Comparison of ENCODE assay signal across 9 cellular contexts in the genomic region with DNA sequence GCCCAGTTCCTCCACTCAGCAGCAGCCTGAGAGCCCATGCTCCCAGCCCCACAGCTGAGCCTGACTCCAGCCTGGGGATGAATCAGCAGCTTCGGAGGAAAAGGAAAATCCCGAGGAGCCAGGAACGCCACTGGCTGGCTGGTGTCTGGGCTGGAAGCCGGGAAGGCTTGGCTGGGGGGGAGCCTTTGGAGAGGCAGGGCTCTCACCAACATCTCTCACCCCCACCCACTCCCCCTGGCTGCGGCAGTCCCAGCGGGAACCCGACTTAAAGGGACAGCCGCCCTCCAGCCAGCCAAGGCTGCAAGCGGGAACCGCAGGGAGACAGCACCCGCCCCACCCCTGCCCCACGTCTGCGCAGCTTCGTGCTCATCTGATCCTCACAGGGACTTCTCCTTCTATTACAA. TPM values are rescaled to one million over a fixed set of nuclear protein-coding genes. Genes with fewer than 3 reads are reported as not detected.
DNase-seq lines count a peak whose midpoint lies in the region; ATAC-seq and TF ChIP-seq lines count a peak whose summit lies in the region.
"Had no signal": no experiment of that assay in that cellular context is flagged by ENCODE, and none has a peak within 500 bp of the region (broad histone marks: within the 10 kb centered on the region; RNA-seq: fewer than 3 reads in every experiment).

No MANE protein-coding gene starts in this region.

- H3K9me3 Mint-ChIP-seq in endodermal cell, result no peaks in the 10 kb centered on the region

- H3K27ac ChIP-seq in endodermal cell (ENCODE audit: low read depth, low read length) (no peak overlapping the region), uterus (peak overlapping the region; percentile 66 to 72), Karpas-422 (ENCODE audit: low read length) (no peak overlapping the region)

- ATAC-seq in GM21360 (IDR thresholded peaks at IDR 0.05; ENCODE audit: unreplicated experiment), result no peak

- H4K20me1 ChIP-seq in Karpas-422 (ENCODE audit: insufficient read depth, low read depth, low read length), result peaks cover 8% of the 10 kb centered on the region; the same call in 1 of the 2 replicates

- 0 to 22% methylated on average over 2 to 12 of the region's 14 CpGs for WGBS in endodermal cell (ENCODE audit: insufficient coverage in 1 of 2, insufficient read length in 1 of 2), 2 experiments

- H3K79me2 ChIP-seq in Karpas-422 (ENCODE audit: low read length), result peaks cover 24% of the 10 kb centered on the region

- peak; percentile 41 for DNase-seq in NCI-H2227 (lab: John Stamatoyannopoulos, UW; ENCODE audit: unreplicated experiment)
- DNase-seq in NCI-H2227 treated with DMSO at 0.1 percent for 48 hours (lab: John Stamatoyannopoulos, UW), result no peak
- peak; percentile 87 for DNase-seq in endodermal cell
- DNase-seq in medulla oblongata (ENCODE audit: extremely low spot score), result peak; percentile 95
- peak; percentile 73 to 77 for DNase-seq in uterus
- DNase-seq in activated CD8-positive, alpha-beta memory T cell treated with anti-CD3 and anti-CD28 coated beads, Interleukin-2, amount 50 U/mL, for 48 hours, result no peak
- no peak for DNase-seq in Karpas-422

- H2AFZ ChIP-seq in Karpas-422 (ENCODE audit: low read length), result no peak overlapping the region

- H3K4me3 ChIP-seq in endodermal cell (ENCODE audit: low read length) (peak overlapping the region; percentile 53), uterus (peak overlapping the region; percentile 32 to 39), Karpas-422 (ENCODE audit: low read length) (no peak overlapping the region)

- H3K36me3 Mint-ChIP-seq in endodermal cell (ENCODE audit: low read depth), result peaks cover 1% of the 10 kb centered on the region

- H3K4me1 ChIP-seq in endodermal cell (ENCODE audit: control insufficient read depth, insufficient read depth, low read length) (peaks cover 9% of the 10 kb centered on the region), uterus (peaks cover 0 to 9% of the 10 kb centered on the region in 2 donors), Karpas-422 (ENCODE audit: low read length) (peaks cover 16% of the 10 kb centered on the region)

- H3K4me1 Mint-ChIP-seq in endodermal cell, result peaks cover 14% of the 10 kb centered on the region

- intact Hi-C loops in uterus (cut with DNase I; ENCODE audit: low total_unique reads), result no loop called here

- H3K36me3 ChIP-seq in endodermal cell (ENCODE audit: control insufficient read depth, insufficient read depth, low read length), result no peaks in the 10 kb centered on the region
- no peaks in the 10 kb centered on the region for H3K36me3 ChIP-seq in uterus
- H3K36me3 ChIP-seq in Karpas-422 (ENCODE audit: insufficient read depth, low read length), result no peaks in the 10 kb centered on the region

- H3K9me3 ChIP-seq in endodermal cell (ENCODE audit: control insufficient read depth, low read length) (no peaks in the 10 kb centered on the region), uterus (no peaks in the 10 kb centered on the region), Karpas-422 (ENCODE audit: low read length) (no peaks in the 10 kb centered on the region)

- H3K9me2 ChIP-seq in Karpas-422 (replicated peaks; ENCODE audit: insufficient read depth, low read length), result no peaks in the 10 kb centered on the region

- H3K4me2 ChIP-seq in Karpas-422 (ENCODE audit: low read depth, low read length, poor library complexity, severe bottlenecking), result no peak overlapping the region

- peak overlapping the region; percentile 12 for H3K4me3 Mint-ChIP-seq in endodermal cell
- H3K4me3 Mint-ChIP-seq: B cell had no signal

- H3K27ac Mint-ChIP-seq in endodermal cell, result peak overlapping the region; percentile 44

- no peak for TF ChIP-seq CTCF in endodermal cell (conservative IDR thresholded peaks at IDR 0.05)
- TF ChIP-seq CTCF in uterus (IDR thresholded peaks at IDR 0.05), result peak in 1 of 4 experiments; percentile 25

- H3K9ac ChIP-seq in endodermal cell (ENCODE audit: extremely low read depth, low read length, poor library complexity, severe bottlenecking) (no peak overlapping the region), Karpas-422 (ENCODE audit: low read length) (no peak overlapping the region)

- no peaks in the 10 kb centered on the region for H3K27me3 Mint-ChIP-seq in endodermal cell (ENCODE audit: insufficient read depth)
- H3K27me3 Mint-ChIP-seq: B cell had no signal

- no peaks in the 10 kb centered on the region for H3K27me3 ChIP-seq in endodermal cell (ENCODE audit: control insufficient read depth, insufficient read depth, low read length, poor library complexity, severe bottlenecking)
- H3K27me3 ChIP-seq in uterus, result no peaks in the 10 kb centered on the region
- no peaks in the 10 kb centered on the region for H3K27me3 ChIP-seq in Karpas-422 (ENCODE audit: low read length)

- TF ChIP-seq POLR2A in uterus (IDR thresholded peaks at IDR 0.05), result peak in 1 of 2 donors; percentile 20

RNA-seq across cellular contexts. Expression of gene KIAA0930, which starts 28.4 kb away (rescaled TPM):
- total RNA-seq in endodermal cell, result 10 to 100 TPM; 36.2 to 47.8 TPM
- polyA plus RNA-seq in endodermal cell (2013, experiment 1 of 2), result 38.3 TPM
- 36.4 TPM for polyA plus RNA-seq in endodermal cell (2013, experiment 2 of 2)
- 10 to 100 TPM in 3 of 4 donors, 1 to 10 TPM in 1; 9.4 to 31.8 (median 19.6) TPM for total RNA-seq in uterus
- total RNA-seq in Karpas-422 (2014; rRNA removed; shearing (Covaris generic); ENCODE audit: low replicate concordance), result 19.3 and 33.5 TPM in 2 replicates

RNA-seq across cellular contexts. Expression of gene NUP50, which starts 48.6 kb away (rescaled TPM):
- total RNA-seq in endodermal cell (100 to 1,000 TPM; 101 to 115 TPM), uterus (100 to 1,000 TPM in 2 of 4 donors, 10 to 100 TPM in 2; 45.7 to 558 (median 101) TPM)
- polyA plus RNA-seq in endodermal cell (2013, experiment 1 of 2), result 55.1 TPM
- 52.5 TPM for polyA plus RNA-seq in endodermal cell (2013, experiment 2 of 2)
- 49.8 and 50.7 TPM in 2 replicates for total RNA-seq in Karpas-422 (2014; rRNA removed; shearing (Covaris generic); ENCODE audit: low replicate concordance)

Comparison
In these comparisons a context has a peak if more than half of its experiments do, and no peak if none do; other contexts are left out.
1. DNase-seq: peak in NCI-H2227 (single experiment), endodermal cell (single experiment), medulla oblongata (single experiment) and uterus (2 of 2); none in NCI-H2227 treated with DMSO at 0.1 percent for 48 hours (single experiment), activated CD8-positive, alpha-beta memory T cell treated with anti-CD3 and anti-CD28 coated beads, Interleukin-2, amount 50 U/mL, for 48 hours (single experiment) and Karpas-422 (single experiment).
2. H3K27ac ChIP-seq: peak in uterus (2 of 2); none in endodermal cell (single experiment) and Karpas-422 (single experiment).